In the genomic region with DNA sequence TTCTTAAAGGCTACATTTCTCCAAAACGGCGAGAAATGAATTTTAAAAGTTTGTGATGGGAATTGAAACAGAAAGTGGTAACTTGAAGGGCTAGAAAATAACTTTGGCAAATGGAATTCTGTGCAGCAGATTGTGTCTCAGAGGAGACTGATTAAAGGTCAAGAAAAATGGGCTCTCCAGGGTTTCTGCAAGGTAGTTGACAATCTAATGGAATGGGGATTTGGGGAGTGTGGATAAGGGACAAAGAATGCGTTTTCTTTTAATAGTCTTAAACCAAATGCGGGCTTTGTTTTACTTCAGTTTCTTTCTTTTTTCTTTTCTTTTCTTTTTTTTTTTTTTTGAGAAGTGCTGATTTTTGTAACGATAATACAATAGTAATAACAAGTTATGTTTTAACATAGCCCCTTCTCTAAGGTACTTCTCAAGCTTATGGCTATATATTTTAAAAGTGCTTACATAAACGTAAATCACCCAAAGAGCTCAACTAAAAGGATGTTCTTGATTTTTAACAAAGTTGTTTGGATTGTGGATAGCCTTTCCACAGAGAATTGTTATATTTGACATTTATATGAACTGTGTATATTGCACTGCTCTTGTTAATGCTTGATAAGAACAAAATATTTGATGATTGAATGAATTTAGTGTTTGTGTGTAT, we compare ENCODE assay signal across 28 cellular contexts. TPM values are rescaled to one million over a fixed set of nuclear protein-coding genes. Genes with fewer than 3 reads are reported as not detected.
A peak's percentile ranks its signal among the peaks of the same experiment; 100 is the strongest.
DNase-seq lines count a peak whose midpoint lies in the region; ATAC-seq and TF ChIP-seq lines count a peak whose summit lies in the region.
"Had no signal": no experiment of that assay in that cellular context is flagged by ENCODE, and none has a peak within 500 bp of the region (broad histone marks: within the 10 kb centered on the region; RNA-seq: fewer than 3 reads in every experiment).

No MANE protein-coding gene starts in this region.

- ATAC-seq in GM23338 (peak; percentile 73), psoas muscle (no peak)
- ATAC-seq: activated T-helper 17 cell treated with anti-CD3 and anti-CD28 coated beads, Interleukin-2, amount 50 U/mL, for 72 hours; CD8-positive, alpha-beta T cell; gastroesophageal sphincter; natural killer cell treated with Interleukin-12 subunit alpha and Interleukin-12 subunit beta and Interleukin-15 and Interleukin-18, amount 100 ng/mL, for 72 hours had no signal

- H3K9me2 ChIP-seq in GM23338 (ENCODE audit: insufficient read depth): no peaks in the 10 kb centered on the region

- peak overlapping the region; percentile 4; the same call in 1 of the 2 replicates for H3K4me2 ChIP-seq in GM23338

- H3K27ac ChIP-seq in GM23338 (ENCODE audit: low read depth) (peak overlapping the region; percentile 64; the same call in 1 of the 2 replicates), SK-N-MC (no peak overlapping the region), subcutaneous abdominal adipose tissue (ENCODE audit: low read depth, low read length) (no peak overlapping the region), psoas muscle (no peak overlapping the region)
- H3K27ac ChIP-seq: gastroesophageal sphincter, sigmoid colon, stomach, transverse colon, VCaP had no signal

- peak overlapping the region; percentile 18 for H3K27ac Mint-ChIP-seq in GM23338
- H3K27ac Mint-ChIP-seq: activated CD4-positive, alpha-beta T cell treated with anti-CD3 and anti-CD28 coated beads, Interleukin-2, amount 10 ng/mL, durations not matched to agents 24 days and 14 days; activated naive CD8-positive, alpha-beta T cell treated with anti-CD3 and anti-CD28 coated beads for 36 hours; activated T-helper 17 cell treated with anti-CD3 and anti-CD28 coated beads, Interleukin-2, amount 50 U/mL, for 72 hours; CD8-positive, alpha-beta T cell; natural killer cell treated with Interleukin-12 subunit alpha and Interleukin-12 subunit beta and Interleukin-15 and Interleukin-18, amount 100 ng/mL, for 72 hours; T-helper 2 cell treated with Interferon-gamma antibody and Interleukin-4, amounts not matched to agents 5 μg/mL and 100 μg/mL, for 36 hours had no signal

- H3K4me1 ChIP-seq in GM23338 (ENCODE audit: insufficient read depth) (peaks cover 30% of the 10 kb centered on the region), subcutaneous abdominal adipose tissue (ENCODE audit: control insufficient read depth in 5 of 5, insufficient read depth in 5 of 5, low read length in 5 of 5) (peaks cover 0 to 9% (median 0%) of the 10 kb centered on the region in 5 donors), psoas muscle (no peaks in the 10 kb centered on the region)
- H3K4me1 ChIP-seq: gastroesophageal sphincter, sigmoid colon, stomach, transverse colon had no signal

- H3K27me3 ChIP-seq in GM23338 (ENCODE audit: insufficient read depth) (no peaks in the 10 kb centered on the region), subcutaneous abdominal adipose tissue (ENCODE audit: control insufficient read depth in 5 of 5, insufficient read depth in 4 of 5, low read length in 5 of 5) (no peaks in the 10 kb centered on the region), psoas muscle (ENCODE audit: insufficient read depth in 3 of 3, low read length in 2 of 3) (no peaks in the 10 kb centered on the region)
- H3K27me3 ChIP-seq: gastroesophageal sphincter, sigmoid colon, stomach, transverse colon had no signal

- H3K9ac ChIP-seq in SK-N-MC (ENCODE audit: insufficient read length) (no peak overlapping the region), subcutaneous abdominal adipose tissue (ENCODE audit: low read length in 5 of 5) (peak overlapping the region in 2 of 5 donors; percentile 28 to 40)

- H3K9me3 ChIP-seq in SK-N-MC (ENCODE audit: low read depth, low read length) (no peaks in the 10 kb centered on the region), subcutaneous abdominal adipose tissue (ENCODE audit: control insufficient read depth in 5 of 5, low read length in 5 of 5) (no peaks in the 10 kb centered on the region), psoas muscle (no peaks in the 10 kb centered on the region)
- H3K9me3 ChIP-seq: gastroesophageal sphincter, sigmoid colon, stomach, transverse colon had no signal

- no peak overlapping the region for H3K4me3 Mint-ChIP-seq in GM23338
- H3K4me3 Mint-ChIP-seq: activated CD4-positive, alpha-beta T cell treated with anti-CD3 and anti-CD28 coated beads, Interleukin-2, amount 10 ng/mL, durations not matched to agents 24 days and 14 days; activated naive CD8-positive, alpha-beta T cell treated with anti-CD3 and anti-CD28 coated beads for 36 hours; activated T-helper 17 cell treated with anti-CD3 and anti-CD28 coated beads, Interleukin-2, amount 50 U/mL, for 72 hours; CD8-positive, alpha-beta T cell; natural killer cell treated with Interleukin-12 subunit alpha and Interleukin-12 subunit beta and Interleukin-15 and Interleukin-18, amount 100 ng/mL, for 72 hours; T-helper 2 cell treated with Interferon-gamma antibody and Interleukin-4, amounts not matched to agents 5 μg/mL and 100 μg/mL, for 36 hours had no signal

- no peaks in the 10 kb centered on the region for H3K27me3 Mint-ChIP-seq in GM23338 (ENCODE audit: insufficient read depth, low read depth, poor library complexity)
- H3K27me3 Mint-ChIP-seq: activated CD4-positive, alpha-beta T cell treated with anti-CD3 and anti-CD28 coated beads, Interleukin-2, amount 10 ng/mL, durations not matched to agents 24 days and 14 days; activated naive CD8-positive, alpha-beta T cell treated with anti-CD3 and anti-CD28 coated beads for 36 hours; activated T-helper 17 cell treated with anti-CD3 and anti-CD28 coated beads, Interleukin-2, amount 50 U/mL, for 72 hours; natural killer cell treated with Interleukin-12 subunit alpha and Interleukin-12 subunit beta and Interleukin-15 and Interleukin-18, amount 100 ng/mL, for 72 hours had no signal

- H3K4me1 Mint-ChIP-seq in GM23338: peaks cover 38% of the 10 kb centered on the region
- H3K4me1 Mint-ChIP-seq: activated CD4-positive, alpha-beta T cell treated with anti-CD3 and anti-CD28 coated beads, Interleukin-2, amount 10 ng/mL, durations not matched to agents 24 days and 14 days had no signal

- no peaks in the 10 kb centered on the region; the same call in 1 of the 2 replicates for H3K79me2 ChIP-seq in GM23338 (replicated peaks; ENCODE audit: insufficient read depth)

- peak; percentile 59 for DNase-seq in GM23338 (ENCODE audit: low spot score)
- DNase-seq in SK-N-MC (ENCODE audit: low read depth, low spot score): no peak
- DNase-seq in fibroblast of the aortic adventitia (ENCODE audit: low read depth): no peak
- DNase-seq in SKM-1 treated with dmso at 0.1 percent for 144 hours (lab: John Stamatoyannopoulos, UW; ENCODE audit: unreplicated experiment): no peak
- DNase-seq in psoas muscle: no peak
- no peak for DNase-seq in NCI-H510A treated with DMSO at 0.1 percent for 48 hours (lab: John Stamatoyannopoulos, UW)
- DNase-seq: activated CD4-positive, alpha-beta T cell treated with anti-CD3 and anti-CD28 coated beads, Interleukin-2, amount 10 ng/mL, durations not matched to agents 24 days and 14 days; activated naive CD8-positive, alpha-beta T cell treated with anti-CD3 and anti-CD28 coated beads for 36 hours; CD8-positive, alpha-beta T cell; effector CD4-positive, alpha-beta T cell; GF-D8; GOT3; islet precursor cell; NCI-H1092 treated with DMSO at 0.1 percent for 48 hours; NCI-H1930; NCI-H2227 treated with DMSO at 0.1 percent for 48 hours; NCI-H82; posterior cingulate gyrus; sigmoid colon; stimulated activated CD4-positive, alpha-beta T cell treated with anti-CD3 and anti-CD28 coated beads, Interleukin-15, amount 100 ng/mL, for 24 hours; stomach; transverse colon had no signal

- H4K20me1 ChIP-seq in GM23338 (replicated peaks; ENCODE audit: insufficient read depth): no peaks in the 10 kb centered on the region

- no peaks in the 10 kb centered on the region for H3K36me3 ChIP-seq in GM23338 (ENCODE audit: insufficient read depth)
- H3K36me3 ChIP-seq in SK-N-MC (ENCODE audit: insufficient read depth, low read length): no peaks in the 10 kb centered on the region
- H3K36me3 ChIP-seq in subcutaneous abdominal adipose tissue (ENCODE audit: control insufficient read depth in 5 of 5, insufficient read depth in 5 of 5, low read length in 5 of 5): no peaks in the 10 kb centered on the region
- no peaks in the 10 kb centered on the region for H3K36me3 ChIP-seq in psoas muscle (ENCODE audit: insufficient read depth in 1 of 2, low read depth in 1 of 2)
- H3K36me3 ChIP-seq: gastroesophageal sphincter, sigmoid colon, stomach, transverse colon had no signal

- TF ChIP-seq CTCF in GM23338 (conservative IDR thresholded peaks at IDR 0.05; ENCODE audit: low read depth in 2 of 2): no peak
- no peak for TF ChIP-seq CTCF in fibroblast of the aortic adventitia (IDR thresholded peaks at IDR 0.05; ENCODE audit: insufficient read depth, low read length)
- TF ChIP-seq CTCF in psoas muscle (IDR thresholded peaks at IDR 0.05): no peak

- 75 to 78% (median 76%) methylated on average over 6 of the region's 6 CpGs for WGBS in psoas muscle, 3 donors

- intact Hi-C loops in psoas muscle (cut with DNase I): no loop called here

- no peak overlapping the region for H2AFZ ChIP-seq in GM23338

- H3K9me3 Mint-ChIP-seq in GM23338: no peaks in the 10 kb centered on the region
- H3K9me3 Mint-ChIP-seq: activated CD4-positive, alpha-beta T cell treated with anti-CD3 and anti-CD28 coated beads, Interleukin-2, amount 10 ng/mL, durations not matched to agents 24 days and 14 days; activated naive CD8-positive, alpha-beta T cell treated with anti-CD3 and anti-CD28 coated beads for 36 hours; activated T-helper 17 cell treated with anti-CD3 and anti-CD28 coated beads, Interleukin-2, amount 50 U/mL, for 72 hours; CD8-positive, alpha-beta T cell; natural killer cell treated with Interleukin-12 subunit alpha and Interleukin-12 subunit beta and Interleukin-15 and Interleukin-18, amount 100 ng/mL, for 72 hours; T-helper 2 cell treated with Interferon-gamma antibody and Interleukin-4, amounts not matched to agents 5 μg/mL and 100 μg/mL, for 36 hours had no signal

- no peaks in the 10 kb centered on the region for H3K36me3 Mint-ChIP-seq in GM23338 (ENCODE audit: low read depth)
- H3K36me3 Mint-ChIP-seq: natural killer cell treated with Interleukin-12 subunit alpha and Interleukin-12 subunit beta and Interleukin-15 and Interleukin-18, amount 100 ng/mL, for 72 hours had no signal

- H3K4me3 ChIP-seq in GM23338: no peak overlapping the region
- peak overlapping the region; percentile 45 for H3K4me3 ChIP-seq in SK-N-MC
- H3K4me3 ChIP-seq in fibroblast of the aortic adventitia (ENCODE audit: low read depth, low read length): peak overlapping the region; percentile 46
- peak overlapping the region; percentile 7 to 55 (median 30) for H3K4me3 ChIP-seq in subcutaneous abdominal adipose tissue (ENCODE audit: low read depth in 1 of 5, low read length in 5 of 5)
- no peak overlapping the region for H3K4me3 ChIP-seq in psoas muscle
- H3K4me3 ChIP-seq: gastroesophageal sphincter, sigmoid colon, stomach, transverse colon had no signal

- no peaks in the 10 kb centered on the region for H3F3A ChIP-seq in GM23338 (replicated peaks; ENCODE audit: low read depth)

RNA-seq across cellular contexts. Expression of a gene that starts 36.6 kb away (rescaled TPM):
- 24.2 and 26.5 TPM in 2 replicates for total RNA-seq in GM23338 (2014; rRNA removed; shearing (Covaris generic))
- polyA plus RNA-seq in GM23338 (2016; fragmentation: Nextera tagmentation; extraction: Ambion mirVana): 27.3 and 29.5 TPM in 2 replicates
- 8.7 and 15.0 TPM in 2 replicates for total RNA-seq in fibroblast of the aortic adventitia (ENCODE audit: low replicate concordance)
- total RNA-seq in psoas muscle: 1 to 10 TPM; 4.5 to 7.3 (median 5.5) TPM
- polyA plus RNA-seq in psoas muscle: 1 to 10 TPM; 2.8 to 4.3 (median 3.3) TPM

RNA-seq across cellular contexts. Expression of a gene that starts 37.1 kb away (rescaled TPM):
- total RNA-seq in GM23338 (2014; rRNA removed; shearing (Covaris generic)): 43.1 and 49.0 TPM in 2 replicates
- polyA plus RNA-seq in GM23338 (2016; fragmentation: Nextera tagmentation; extraction: Ambion mirVana) (16.5 and 18.8 TPM in 2 replicates), psoas muscle (10 to 100 TPM; 18.4 to 52.4 (median 19.5) TPM)
- total RNA-seq in fibroblast of the aortic adventitia (ENCODE audit: low replicate concordance) (31.3 and 78.4 TPM in 2 replicates), psoas muscle (10 to 100 TPM; 44.1 to 66.2 (median 50.0) TPM)

Comparison
In these comparisons a context has a peak if more than half of its experiments do, and no peak if none do; other contexts are left out.
1. H3K4me3 ChIP-seq: peak in SK-N-MC (single experiment), fibroblast of the aortic adventitia (single experiment) and subcutaneous abdominal adipose tissue (5 of 5); none in GM23338 (single experiment) and psoas muscle (single experiment).